Comparison of ENCODE assay signal across 8 cellular contexts in the genomic region with DNA sequence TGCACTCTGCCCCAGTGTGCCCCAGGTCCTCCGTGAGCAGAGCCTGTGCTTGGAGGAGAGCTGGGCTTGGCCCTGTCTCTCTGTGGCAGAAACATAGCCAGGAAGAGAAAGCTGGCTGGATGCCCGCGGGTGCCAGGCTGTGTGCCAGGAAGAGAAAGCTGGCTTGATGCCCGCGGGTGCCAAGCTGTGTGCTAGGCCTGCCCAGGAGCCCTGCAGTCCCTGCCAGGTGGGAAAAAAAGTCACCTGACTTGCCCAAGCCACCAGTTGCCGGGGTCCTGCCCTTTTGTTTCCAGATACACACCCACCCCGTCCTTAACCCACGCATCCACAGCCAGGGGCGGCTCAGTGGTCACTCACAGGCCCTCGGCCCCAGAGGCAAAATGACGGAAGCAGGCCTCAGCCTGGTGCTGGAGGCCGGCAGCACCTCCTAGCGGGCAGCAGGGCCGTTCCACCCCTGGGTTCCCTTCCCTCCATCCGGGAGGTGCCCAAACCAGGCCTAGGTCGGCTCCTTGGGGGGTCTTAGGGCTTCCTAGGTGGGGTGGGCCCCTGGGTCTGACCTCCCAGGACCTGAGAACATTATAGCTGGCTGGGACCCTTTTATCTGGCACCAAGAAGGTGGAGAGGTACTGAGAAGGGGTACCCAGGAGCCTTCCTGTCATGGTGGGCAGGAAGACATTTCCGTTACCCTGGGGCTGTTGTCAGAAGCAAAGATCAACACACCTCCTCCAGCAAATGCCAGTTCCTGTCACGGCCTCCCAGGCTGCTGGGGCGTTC. TPM values are rescaled to one million over a fixed set of nuclear protein-coding genes. Genes with fewer than 3 reads are reported as not detected.
DNase-seq lines count a peak whose midpoint lies in the region; ATAC-seq and TF ChIP-seq lines count a peak whose summit lies in the region.

No MANE protein-coding gene starts in this region.

- TF ChIP-seq CTCF in esophagus muscularis mucosa (IDR thresholded peaks at IDR 0.05), result peak; percentile 29 to 55 (median 52)
- no peak for TF ChIP-seq CTCF in progenitor cell of endocrine pancreas (IDR thresholded peaks at IDR 0.05; ENCODE audit: unreplicated experiment)

- H3K36me3 ChIP-seq in esophagus muscularis mucosa, result no peaks in the 10 kb centered on the region

- intact Hi-C loops in esophagus muscularis mucosa (cut with DNase I), result no loop called here
- intact Hi-C loops in posterior cingulate gyrus (cut with DNase I), result no loop called here

- no peaks in the 10 kb centered on the region for H3K9me3 ChIP-seq in esophagus muscularis mucosa

- peaks cover 21 to 77% (median 60%) of the 10 kb centered on the region in 4 donors for H3K4me1 ChIP-seq in esophagus muscularis mucosa

- no peaks in the 10 kb centered on the region for H3K9me3 Mint-ChIP-seq in progenitor cell of endocrine pancreas (ENCODE audit: low read depth)

- peaks cover 33% of the 10 kb centered on the region for H3K27me3 Mint-ChIP-seq in progenitor cell of endocrine pancreas

- H3K36me3 Mint-ChIP-seq in progenitor cell of endocrine pancreas (ENCODE audit: insufficient read depth), result no peaks in the 10 kb centered on the region

- no peak overlapping the region for H3K27ac Mint-ChIP-seq in progenitor cell of endocrine pancreas

- no peak for TF ChIP-seq EP300 in esophagus muscularis mucosa (IDR thresholded peaks at IDR 0.05)

- no peaks in the 10 kb centered on the region for H3K27me3 ChIP-seq in esophagus muscularis mucosa

- no peaks in the 10 kb centered on the region for H3K4me1 Mint-ChIP-seq in progenitor cell of endocrine pancreas (ENCODE audit: low read depth)

- WGBS in esophagus muscularis mucosa, result 29% methylated on average over 5 of the region's 19 CpGs

- H3K4me3 Mint-ChIP-seq in progenitor cell of endocrine pancreas (ENCODE audit: low read depth), result no peak overlapping the region

- H3K4me3 ChIP-seq in esophagus muscularis mucosa, result peak overlapping the region in 1 of 4 donors; percentile 9

- TF ChIP-seq POLR2A in GM18505 (IDR thresholded peaks at IDR 0.05; ENCODE audit: borderline replicate concordance, extremely low read depth, insufficient read depth, insufficient read length) (peak; percentile 35), esophagus muscularis mucosa (IDR thresholded peaks at IDR 0.05; ENCODE audit: low read depth) (no peak)

- DNase-seq in NCI-H345 (lab: John Stamatoyannopoulos, UW), result peak; percentile 96
- peak; percentile 82 for DNase-seq in activated CD8-positive, alpha-beta memory T cell treated with anti-CD3 and anti-CD28 coated beads, Interleukin-2, amount 50 U/mL, for 48 hours
- DNase-seq in esophagus muscularis mucosa (ENCODE audit: extremely low spot score), result no peak
- peak; percentile 43 to 94 (median 66) for DNase-seq in posterior cingulate gyrus
- no peak for DNase-seq in progenitor cell of endocrine pancreas (ENCODE audit: low spot score, unreplicated experiment)
- no peak for DNase-seq in amniotic stem cell (lab: John Stamatoyannopoulos, UW)

- ATAC-seq in GM18505 (IDR thresholded peaks at IDR 0.05; ENCODE audit: unreplicated experiment) (no peak), GM18511 (IDR thresholded peaks at IDR 0.05; ENCODE audit: unreplicated experiment) (no peak)

- peak overlapping the region; percentile 58 to 88 (median 72) for H3K27ac ChIP-seq in esophagus muscularis mucosa (replicated peaks in 1 of 4)

RNA-seq across cellular contexts. Expression of gene ITGB2, which starts 9.1 kb away (rescaled TPM):
- total RNA-seq in esophagus muscularis mucosa (100 to 1,000 TPM in 1 of 4 donors, 10 to 100 TPM in 3; 33.2 to 110 (median 44.0) TPM), progenitor cell of endocrine pancreas (0.41 and 0.47 TPM in 2 replicates)

RNA-seq across cellular contexts. Expression of gene SLX9, which starts 28.3 kb away (rescaled TPM):
- 10 to 100 TPM; 20.8 to 59.3 (median 27.6) TPM for total RNA-seq in esophagus muscularis mucosa
- 33.1 and 36.0 TPM in 2 replicates for total RNA-seq in progenitor cell of endocrine pancreas

RNA-seq across cellular contexts. Expression of gene PTTG1IP, which starts 38.1 kb away (rescaled TPM):
- 100 to 1,000 TPM; 222 to 382 (median 302) TPM for total RNA-seq in esophagus muscularis mucosa
- 221 and 226 TPM in 2 replicates for total RNA-seq in progenitor cell of endocrine pancreas

Comparison
In these comparisons a context has a peak if more than half of its experiments do, and no peak if none do; other contexts are left out.
1. DNase-seq: peak in NCI-H345 (single experiment), activated CD8-positive, alpha-beta memory T cell treated with anti-CD3 and anti-CD28 coated beads, Interleukin-2, amount 50 U/mL, for 48 hours (single experiment) and posterior cingulate gyrus (10 of 10); none in esophagus muscularis mucosa (single experiment), progenitor cell of endocrine pancreas (single experiment) and amniotic stem cell (single experiment).
2. RNA of gene ITGB2, which starts 9.1 kb away (total RNA-seq): 33.2 to 110 TPM in esophagus muscularis mucosa; 0.41 to 0.47 TPM in progenitor cell of endocrine pancreas; every median in the first group is over 10 times any median in the second.